Comparison of ENCODE assay signal across 29 cellular contexts in genomic region chr5:145962001-145962400, GRCh38. TPM values are rescaled to one million over a fixed set of nuclear protein-coding genes. Genes with fewer than 3 reads are reported as not detected.
"Had no signal": no experiment of that assay in that cellular context is flagged by ENCODE, and none has a peak within 500 bp of the region (broad histone marks: within the 10 kb centered on the region; RNA-seq: fewer than 3 reads in every experiment).

No MANE protein-coding gene starts in this region.

- H3K9me3 Mint-ChIP-seq: activated CD4-positive, alpha-beta memory T cell treated with anti-CD3 and anti-CD28 coated beads, Interleukin-2, amount 10 ng/mL, durations not matched to agents 7 days and 5 days; activated CD4-positive, alpha-beta T cell treated with anti-CD3 and anti-CD28 coated beads, Interleukin-2, amount 10 ng/mL, durations not matched to agents 7 days and 5 days; activated naive CD4-positive, alpha-beta T cell treated with anti-CD3 and anti-CD28 coated beads, Interleukin-2, amount 50 U/mL, for 24 hours; activated naive CD8-positive, alpha-beta T cell treated with anti-CD3 and anti-CD28 coated beads, Interleukin-2, amount 50 U/mL, for 24 hours; activated T-cell treated with anti-CD3 and anti-CD28 coated beads, Interleukin-2, amount 50 U/mL, for 4 hours; activated T-helper 2 cell treated with anti-CD3 and anti-CD28 coated beads, Interferon-gamma antibody, Interleukin-2, Interleukin-4, amounts not matched to agents 10 μg/mL and 5 μg/mL and 100 μg/mL, durations not matched to agents 14 hours and 24 hours and 36 hours; mesothelial cell of epicardium; nephron progenitor cell; T-helper 1 cell treated with Interleukin-12 subunit alpha and Interleukin-12 subunit beta and Interleukin-4 antibody, amounts not matched to agents 30 μg/mL and 1 μg/mL, for 36 hours had no signal

- H3K27ac ChIP-seq: esophagus muscularis mucosa, prostate gland, skin epidermis, testis, transverse colon, WERI-Rb-1 had no signal

- H3K27ac Mint-ChIP-seq: activated CD4-positive, alpha-beta memory T cell treated with anti-CD3 and anti-CD28 coated beads, Interleukin-2, amount 10 ng/mL, durations not matched to agents 7 days and 5 days; activated CD4-positive, alpha-beta T cell treated with anti-CD3 and anti-CD28 coated beads, Interleukin-2, amount 10 ng/mL, durations not matched to agents 7 days and 5 days; activated naive CD4-positive, alpha-beta T cell treated with anti-CD3 and anti-CD28 coated beads, Interleukin-2, amount 50 U/mL, for 24 hours; activated naive CD8-positive, alpha-beta T cell treated with anti-CD3 and anti-CD28 coated beads, Interleukin-2, amount 50 U/mL, for 24 hours; activated T-helper 2 cell treated with anti-CD3 and anti-CD28 coated beads, Interferon-gamma antibody, Interleukin-2, Interleukin-4, amounts not matched to agents 10 μg/mL and 5 μg/mL and 100 μg/mL, durations not matched to agents 14 hours and 24 hours and 36 hours; naive B cell; nephron progenitor cell; T-helper 1 cell treated with Interleukin-12 subunit alpha and Interleukin-12 subunit beta and Interleukin-4 antibody, amounts not matched to agents 30 μg/mL and 1 μg/mL, for 36 hours had no signal

- H3K4me3 ChIP-seq: esophagus muscularis mucosa, pancreas, prostate gland, skin epidermis, testis, transverse colon had no signal

- H3K36me3 ChIP-seq: esophagus muscularis mucosa, pancreas, prostate gland, transverse colon, WERI-Rb-1 had no signal

- H3K27me3 ChIP-seq: esophagus muscularis mucosa, pancreas, testis, transverse colon had no signal

- ATAC-seq: activated naive CD8-positive, alpha-beta T cell treated with anti-CD3 and anti-CD28 coated beads, Interleukin-2, amount 50 U/mL, for 24 hours; activated T-cell treated with anti-CD3 and anti-CD28 coated beads, Interleukin-2, amount 50 U/mL, for 4 hours; left ventricle myocardium superior; pancreas; sciatic nerve; stimulated activated naive CD8-positive, alpha-beta T cell treated with anti-CD3 and anti-CD28 coated beads, Interleukin-15, Interleukin-2, amounts not matched to agents 100 U/mL and 50 U/mL, for 24 hours had no signal

- H3K4me3 Mint-ChIP-seq: activated CD4-positive, alpha-beta memory T cell treated with anti-CD3 and anti-CD28 coated beads, Interleukin-2, amount 10 ng/mL, durations not matched to agents 7 days and 5 days; activated CD4-positive, alpha-beta T cell treated with anti-CD3 and anti-CD28 coated beads, Interleukin-2, amount 10 ng/mL, durations not matched to agents 7 days and 5 days; activated naive CD4-positive, alpha-beta T cell treated with anti-CD3 and anti-CD28 coated beads, Interleukin-2, amount 50 U/mL, for 24 hours; activated naive CD8-positive, alpha-beta T cell treated with anti-CD3 and anti-CD28 coated beads, Interleukin-2, amount 50 U/mL, for 24 hours; activated T-cell treated with anti-CD3 and anti-CD28 coated beads, Interleukin-2, amount 50 U/mL, for 4 hours; mesothelial cell of epicardium; naive B cell; nephron progenitor cell; T-helper 1 cell treated with Interleukin-12 subunit alpha and Interleukin-12 subunit beta and Interleukin-4 antibody, amounts not matched to agents 30 μg/mL and 1 μg/mL, for 36 hours had no signal

- H3K27me3 Mint-ChIP-seq: activated naive CD8-positive, alpha-beta T cell treated with anti-CD3 and anti-CD28 coated beads, Interleukin-2, amount 50 U/mL, for 24 hours had no signal

- H3K4me1 Mint-ChIP-seq: activated CD4-positive, alpha-beta memory T cell treated with anti-CD3 and anti-CD28 coated beads, Interleukin-2, amount 10 ng/mL, durations not matched to agents 7 days and 5 days; activated CD4-positive, alpha-beta T cell treated with anti-CD3 and anti-CD28 coated beads, Interleukin-2, amount 10 ng/mL, durations not matched to agents 7 days and 5 days; activated naive CD4-positive, alpha-beta T cell treated with anti-CD3 and anti-CD28 coated beads, Interleukin-2, amount 50 U/mL, for 24 hours; naive B cell had no signal

- H3K4me1 ChIP-seq: esophagus muscularis mucosa, prostate gland had no signal

- DNase-seq: activated CD4-positive, alpha-beta memory T cell treated with anti-CD3 and anti-CD28 coated beads, Interleukin-2, amount 10 ng/mL, durations not matched to agents 7 days and 5 days; activated CD4-positive, alpha-beta T cell treated with anti-CD3 and anti-CD28 coated beads, Interleukin-2, amount 10 ng/mL, durations not matched to agents 7 days and 5 days; activated CD4-positive, CD25-positive, alpha-beta regulatory T cell treated with anti-CD3 and anti-CD28 coated beads, Interleukin-2, amount 50 U/mL, for 72 hours; activated naive CD8-positive, alpha-beta T cell treated with anti-CD3 and anti-CD28 coated beads, Interleukin-2, amount 50 U/mL, for 24 hours; activated T-cell treated with anti-CD3 and anti-CD28 coated beads, Interleukin-2, amount 50 U/mL, for 4 hours; amygdala; dermis blood vessel endothelial cell; effector CD4-positive, alpha-beta T cell; left ventricle myocardium superior; naive B cell; nephron progenitor cell; pancreas; retina; stimulated activated CD4-positive, alpha-beta T cell treated with anti-CD3 and anti-CD28 coated beads, Interleukin-12 subunit alpha, Interleukin-12 subunit beta, amount 100 ng/mL, for 4 hours; stimulated activated CD4-positive, alpha-beta T cell treated with anti-CD3 and anti-CD28 coated beads, Interleukin-4, amount 100 ng/mL, for 1 hour; stimulated activated naive CD8-positive, alpha-beta T cell treated with anti-CD3 and anti-CD28 coated beads, Interleukin-15, Interleukin-2, amounts not matched to agents 100 U/mL and 50 U/mL, for 24 hours; T-helper 9 cell; testis; transverse colon; WERI-Rb-1 had no signal

- H3K36me3 Mint-ChIP-seq: activated naive CD4-positive, alpha-beta T cell treated with anti-CD3 and anti-CD28 coated beads, Interleukin-2, amount 50 U/mL, for 24 hours; mesothelial cell of epicardium; naive B cell had no signal

- H3K9me3 ChIP-seq: esophagus muscularis mucosa, pancreas, prostate gland, testis, transverse colon had no signal

RNA-seq across cellular contexts. Expression of gene SH3RF2, which starts 25.6 kb away (rescaled TPM):
- total RNA-seq: lung microvascular endothelial cell had no signal
